24 cellular contexts compared by ENCODE assay signal in genomic region chr15:60235951-60236710, GRCh38.
"Had no signal": no experiment of that assay in that cellular context is flagged by ENCODE, and none has a peak within 500 bp of the region (broad histone marks: within the 10 kb centered on the region; RNA-seq: fewer than 3 reads in every experiment).

No MANE protein-coding gene starts in this region.

- H3K4me3 ChIP-seq: body of pancreas, cardiac muscle cell, left lung, lung, pancreas, psoas muscle, right atrium auricular region, spleen, thoracic aorta had no signal

- H3K36me3 ChIP-seq: cardiac muscle cell, left lung, neutrophil, pancreas, right atrium auricular region, spleen, thoracic aorta had no signal

- H3K27me3 ChIP-seq: body of pancreas, cardiac muscle cell, neutrophil, right atrium auricular region had no signal

- H3K27ac ChIP-seq: body of pancreas, cardiac muscle cell, foreskin keratinocyte, left lung, neutrophil, pancreas, psoas muscle, right atrium auricular region, spleen, thoracic aorta had no signal

- H3K4me1 ChIP-seq: body of pancreas, foreskin keratinocyte, left lung, pancreas, psoas muscle, right atrium auricular region, spleen had no signal

- DNase-seq: activated B cell treated with CpG ODN at 0.5 μM for 24 hours; activated CD4-positive, alpha-beta memory T cell treated with anti-CD3 and anti-CD28 coated beads for 36 hours; activated CD4-positive, alpha-beta T cell treated with anti-CD3 and anti-CD28 coated beads for 48 hours; activated effector memory CD4-positive, alpha-beta T cell treated with Interleukin-2 at 50 U/mL for 16 hours; activated naive CD4-positive, alpha-beta T cell treated with anti-CD3 and anti-CD28 coated beads for 36 hours; activated T-cell treated with anti-CD3 and anti-CD28 coated beads, Interleukin-2, amount 50 U/mL, for 48 hours; body of pancreas; cortex of kidney; erythroblast; foreskin keratinocyte; kidney glomerular epithelial cell; left lung; naive thymus-derived CD4-positive, alpha-beta T cell; pancreas; psoas muscle; spleen; stimulated activated CD4-positive, alpha-beta T cell treated with anti-CD3 and anti-CD28 coated beads, Interleukin-4, amount 100 ng/mL, for 24 hours; stimulated activated naive CD4-positive, alpha-beta T cell treated with Interleukin-2 at 50 U/mL for 16 hours; T1000 had no signal

- ATAC-seq: body of pancreas; foreskin keratinocyte; left lung; naive thymus-derived CD4-positive, alpha-beta T cell; pancreas; psoas muscle had no signal

- H3K9me3 ChIP-seq: body of pancreas, left lung, neutrophil, pancreas, psoas muscle, right atrium auricular region, spleen, thoracic aorta had no signal
